ENCODE assay signal across 8 cellular contexts in genomic region chrX:45850775-45851433, GRCh38.
A peak's percentile ranks its signal among the peaks of the same experiment; 100 is the strongest.
DNase-seq lines count a peak whose midpoint lies in the region; ATAC-seq and TF ChIP-seq lines count a peak whose summit lies in the region.

No MANE protein-coding gene starts in this region.

- H3K4me1 ChIP-seq in heart left ventricle (peaks cover 0 to 6% (median 0%) of the 10 kb centered on the region in 12 donors), prostate gland (replicated peaks) (no peaks in the 10 kb centered on the region)

- no peak for TF ChIP-seq POLR2A in heart left ventricle (IDR thresholded peaks at IDR 0.05)
- TF ChIP-seq POLR2A in prostate gland (IDR thresholded peaks at IDR 0.05): no peak

- H3K27ac ChIP-seq in heart left ventricle (no peak overlapping the region), prostate gland (peak overlapping the region in 1 of 2 donors; percentile 33)

- H3K27me3 ChIP-seq in GM06990 (replicated peaks; ENCODE audit: control insufficient read depth, insufficient read depth, low read length): no peaks in the 10 kb centered on the region; the same call in 1 of the 2 replicates
- H3K27me3 ChIP-seq in heart left ventricle: peaks cover 0 to 58% (median 0%) of the 10 kb centered on the region in 9 donors
- no peaks in the 10 kb centered on the region for H3K27me3 ChIP-seq in prostate gland (replicated peaks; ENCODE audit: insufficient read depth)

- no peak for DNase-seq in GM06990 (ENCODE audit: extremely low read depth, insufficient read length)
- peak; percentile 71 for DNase-seq in NCI-H69 (lab: John Stamatoyannopoulos, UW)
- peak; percentile 2 for DNase-seq in activated effector memory CD4-positive, alpha-beta T cell treated with Interleukin-2 at 50 U/mL for 16 hours
- peak; percentile 6 to 56 (median 26) for DNase-seq in heart left ventricle
- peak; percentile 19 for DNase-seq in prostate gland (ENCODE audit: low spot score)
- no peak for DNase-seq in GF-D8 (lab: John Stamatoyannopoulos, UW)
- DNase-seq in NCI-H1048 (lab: John Stamatoyannopoulos, UW): no peak

- intact Hi-C loops in heart left ventricle (cut with DNase I): loop anchor here in 1 of 10 donors (5.0 kb wide), 1 partner anchor 334 kb away; no protein-coding TSS in a partner anchor
- intact Hi-C loops in prostate gland (cut with DNase I): no loop called here

- H3K4me3 ChIP-seq in GM06990 (replicated peaks; ENCODE audit: low read depth, low read length): peak overlapping the region; percentile 36
- peak overlapping the region; percentile 14 to 60 (median 48) for H3K4me3 ChIP-seq in heart left ventricle
- H3K4me3 ChIP-seq in prostate gland: peak overlapping the region; percentile 42 to 44

- H3K36me3 ChIP-seq in GM06990 (ENCODE audit: control insufficient read depth, insufficient read depth, low read length) (no peaks in the 10 kb centered on the region), heart left ventricle (no peaks in the 10 kb centered on the region), prostate gland (no peaks in the 10 kb centered on the region)

- WGBS in heart left ventricle, 4 donors: 0 to 40% (median 20%) methylated on average over 39 to 54 of the region's 54 CpGs
- 0% methylated on average over 15 of the region's 54 CpGs for WGBS in prostate gland

- no peaks in the 10 kb centered on the region for H3K9me3 ChIP-seq in heart left ventricle
- no peaks in the 10 kb centered on the region for H3K9me3 ChIP-seq in prostate gland

- peak in 3 of 4 donors; percentile 24 to 52 (median 50) for ATAC-seq in heart left ventricle
- no peak for ATAC-seq in GM19452 (IDR thresholded peaks at IDR 0.05; ENCODE audit: unreplicated experiment)

- TF ChIP-seq CTCF in GM06990 (IDR thresholded peaks at IDR 0.05; ENCODE audit: insufficient read depth, low read length, poor library complexity, severe bottlenecking): no peak
- no peak for TF ChIP-seq CTCF in heart left ventricle (IDR thresholded peaks at IDR 0.05)
- TF ChIP-seq CTCF in prostate gland (IDR thresholded peaks at IDR 0.05): no peak

Comparison
In these comparisons a context has a peak if more than half of its experiments do, and no peak if none do; other contexts are left out.
1. DNase-seq: peak in NCI-H69 (single experiment), activated effector memory CD4-positive, alpha-beta T cell treated with Interleukin-2 at 50 U/mL for 16 hours (single experiment), heart left ventricle (5 of 5) and prostate gland (single experiment); none in GM06990 (single experiment), GF-D8 (single experiment) and NCI-H1048 (single experiment).
2. Peak in every context shown above with its lines, with median percentiles within 50 percentile points of each other: H3K4me3 ChIP-seq.